Comparison of ENCODE assay signal across 19 cellular contexts in genomic region chr15:62889141-62889661, GRCh38.
"Had no signal": no experiment of that assay in that cellular context is flagged by ENCODE, and none has a peak within 500 bp of the region (broad histone marks: within the 10 kb centered on the region; RNA-seq: fewer than 3 reads in every experiment).

No MANE protein-coding gene starts in this region.

- H3K27me3 ChIP-seq: heart left ventricle had no signal

- ATAC-seq: activated CD8-positive, alpha-beta T cell treated with anti-CD3 and anti-CD28 coated beads for 36 hours; activated naive CD4-positive, alpha-beta T cell treated with anti-CD3 and anti-CD28 coated beads, Interleukin-2, amount 50 U/mL, for 72 hours; activated T-cell treated with anti-CD3 and anti-CD28 coated beads, Interleukin-2, amount 50 U/mL, for 72 hours had no signal

- H3K4me3 ChIP-seq: heart left ventricle, lung, skin epidermis had no signal

- H3K36me3 ChIP-seq: heart left ventricle had no signal

- DNase-seq: activated CD4-positive, alpha-beta T cell treated with anti-CD3 and anti-CD28 coated beads for 48 hours; activated CD8-positive, alpha-beta memory T cell treated with anti-CD3 and anti-CD28 coated beads, Interleukin-2, amount 50 U/mL, for 4 hours; activated CD8-positive, alpha-beta T cell treated with anti-CD3 and anti-CD28 coated beads for 36 hours; activated gamma-delta T cell; activated T-cell treated with anti-CD3 and anti-CD28 coated beads, Interleukin-2, amount 50 U/mL, for 72 hours; central memory CD4-positive, alpha-beta T cell; cortex of kidney; effector CD4-positive, alpha-beta T cell; heart left ventricle; immature natural killer cell; left cardiac atrium; midbrain; posterior cingulate gyrus; stimulated activated CD4-positive, alpha-beta T cell treated with anti-CD3 and anti-CD28 coated beads, Interleukin-15, amount 100 ng/mL, for 24 hours; stimulated activated CD4-positive, alpha-beta T cell treated with anti-CD3 and anti-CD28 coated beads, Interleukin-4, amount 100 ng/mL, for 24 hours; stimulated activated naive CD4-positive, alpha-beta T cell treated with Interleukin-2 at 50 U/mL for 16 hours had no signal

- H3K9me3 ChIP-seq: heart left ventricle had no signal
